ENCODE assay signal across 1 cellular context in genomic region chr1:53560572-53561487, GRCh38.
TF ChIP-seq lines count a peak whose summit lies in the region.

No MANE protein-coding gene starts in this region.

TF ChIP-seq in HEK293, 187 proteins besides CTCF, POLR2A, EP300 and RAD21 (continued from another document):
- no peak for TF ChIP-seq REST (tag by site-specific recombination; IDR thresholded peaks at IDR 0.05)
- TF ChIP-seq HOXA7 (CRISPR knock-in tag; IDR thresholded peaks at IDR 0.05; ENCODE audit: borderline replicate concordance): no peak
- no peak for TF ChIP-seq ZNF426 (tag by site-specific recombination; IDR thresholded peaks at IDR 0.05)
- no peak for TF ChIP-seq ZNF707 (tag by site-specific recombination; IDR thresholded peaks at IDR 0.05)
- no peak for TF ChIP-seq KLF17 (tag by site-specific recombination; IDR thresholded peaks at IDR 0.05)
- TF ChIP-seq ZFP3 (tag by site-specific recombination; IDR thresholded peaks at IDR 0.05; ENCODE audit: low read depth): no peak
- TF ChIP-seq ZBTB17 (tag by site-specific recombination; IDR thresholded peaks at IDR 0.05): no peak
- TF ChIP-seq ZNF623 (tag by site-specific recombination; IDR thresholded peaks at IDR 0.05): no peak
- no peak for TF ChIP-seq ZNF416 (tag by site-specific recombination; IDR thresholded peaks at IDR 0.05)
- no peak for TF ChIP-seq ZNF560 (tag by site-specific recombination; IDR thresholded peaks at IDR 0.05; ENCODE audit: borderline replicate concordance)
- TF ChIP-seq ZNF776 (tag by site-specific recombination; IDR thresholded peaks at IDR 0.05; ENCODE audit: borderline replicate concordance): no peak
- TF ChIP-seq ZNF561 (tag by site-specific recombination; IDR thresholded peaks at IDR 0.05; ENCODE audit: borderline replicate concordance): 0 out of 2 replicates have a peak, but pooled peaks have one; percentile 40
- TF ChIP-seq GLIS1 (tag by site-specific recombination; IDR thresholded peaks at IDR 0.05): no peak
- peak; percentile 54 for TF ChIP-seq FEZF1 (tag by site-specific recombination; IDR thresholded peaks at IDR 0.05)
- TF ChIP-seq PRDM10 (tag by site-specific recombination; IDR thresholded peaks at IDR 0.05): no peak
- no peak for TF ChIP-seq ZNF596 (tag by site-specific recombination; IDR thresholded peaks at IDR 0.05)
- no peak for TF ChIP-seq ZBTB20 (tag by site-specific recombination; IDR thresholded peaks at IDR 0.05)
- TF ChIP-seq ZFP41 (tag by site-specific recombination; IDR thresholded peaks at IDR 0.05; ENCODE audit: borderline replicate concordance): no peak
- no peak for TF ChIP-seq ZNF174 (tag by site-specific recombination; IDR thresholded peaks at IDR 0.05)
- TF ChIP-seq ZNF510 (tag by site-specific recombination; IDR thresholded peaks at IDR 0.05; ENCODE audit: insufficient replicate concordance): no peak
- TF ChIP-seq ZNF280C (tag by site-specific recombination; IDR thresholded peaks at IDR 0.05): no peak
- no peak for TF ChIP-seq EGR2 (tag by site-specific recombination; IDR thresholded peaks at IDR 0.05; ENCODE audit: low read depth)
- no peak for TF ChIP-seq ZNF23 (tag by site-specific recombination; IDR thresholded peaks at IDR 0.05; ENCODE audit: borderline replicate concordance)
- TF ChIP-seq KLF16 (tag by site-specific recombination; IDR thresholded peaks at IDR 0.05): no peak
- no peak for TF ChIP-seq ZNF830 (tag by site-specific recombination; IDR thresholded peaks at IDR 0.05; ENCODE audit: low read depth)
- TF ChIP-seq ATF2 (tag by site-specific recombination; IDR thresholded peaks at IDR 0.05; ENCODE audit: low read depth): no peak
- no peak for TF ChIP-seq ZBTB1 (tag by site-specific recombination; IDR thresholded peaks at IDR 0.05)
- TF ChIP-seq ZBTB44 (tag by site-specific recombination; IDR thresholded peaks at IDR 0.05): peak; percentile 71
- no peak for TF ChIP-seq ZNF248 (tag by site-specific recombination; IDR thresholded peaks at IDR 0.05)
- TF ChIP-seq BCL6B (tag by site-specific recombination; IDR thresholded peaks at IDR 0.05): peak; percentile 72
- TF ChIP-seq ZFP69B (tag by site-specific recombination; IDR thresholded peaks at IDR 0.05): no peak
- no peak for TF ChIP-seq ZNF391 (tag by site-specific recombination; IDR thresholded peaks at IDR 0.05; ENCODE audit: borderline replicate concordance, low read depth)
- no peak for TF ChIP-seq SALL2 (tag by site-specific recombination; IDR thresholded peaks at IDR 0.05; ENCODE audit: borderline replicate concordance)
